20 cellular contexts compared by ENCODE assay signal in the genomic region with DNA sequence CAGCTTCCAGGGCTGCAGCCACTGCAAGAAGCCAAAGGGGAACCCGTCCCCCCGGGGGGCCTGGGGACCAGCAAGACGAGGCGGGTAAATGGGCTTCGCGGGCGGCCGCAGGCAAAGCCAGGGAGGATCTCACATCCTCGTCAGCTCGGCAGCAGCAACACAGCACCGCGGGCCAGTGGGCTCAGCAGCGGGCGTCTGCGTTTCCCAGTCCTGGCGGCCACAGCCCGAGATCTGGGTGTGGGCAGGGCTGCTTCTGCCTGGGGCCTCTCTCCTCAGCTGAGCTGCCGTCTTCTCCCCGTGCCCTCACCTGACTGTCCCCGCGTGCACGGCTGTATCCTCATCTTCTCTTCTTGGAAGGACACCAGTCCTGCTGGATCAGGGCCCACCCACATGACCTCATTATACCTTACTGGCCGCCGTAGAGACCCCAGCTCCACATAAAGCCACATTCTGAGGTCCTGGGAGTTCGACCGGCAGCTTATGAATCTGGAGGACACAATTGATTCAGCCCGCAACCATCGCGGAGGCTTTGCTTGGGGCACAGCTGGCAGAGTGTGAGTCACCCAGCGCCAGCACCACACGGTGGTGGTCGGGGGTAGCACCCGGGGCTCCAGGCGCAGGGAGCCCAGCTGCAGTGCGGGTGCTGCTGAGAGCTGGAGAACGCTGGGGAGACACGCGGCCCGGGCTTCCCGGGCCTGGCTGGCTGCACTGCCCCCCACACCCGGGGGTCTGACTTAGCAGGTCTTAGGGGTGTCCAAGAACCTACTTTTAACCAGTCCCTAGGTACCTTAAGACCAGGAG.
DNase-seq lines count a peak whose midpoint lies in the region; ATAC-seq, FAIRE-seq and TF ChIP-seq lines count a peak whose summit lies in the region.
"Had no signal": no experiment of that assay in that cellular context is flagged by ENCODE, and none has a peak within 500 bp of the region (broad histone marks: within the 10 kb centered on the region; RNA-seq: fewer than 3 reads in every experiment).

No MANE protein-coding gene starts in this region.

- WGBS in mesendoderm (ENCODE audit: extremely low coverage, insufficient coverage, low lambda C conversion rate), result no CpG with 5 or more reads among the region's 41 CpGs

- no peak for ATAC-seq in natural killer cell
- no peak for ATAC-seq in natural killer cell treated with Interleukin-12 subunit alpha and Interleukin-12 subunit beta and Interleukin-15 and Interleukin-18, amount 100 ng/mL, for 72 hours
- no peak for ATAC-seq in GM21723 (IDR thresholded peaks at IDR 0.05; ENCODE audit: unreplicated experiment)
- no peak for ATAC-seq in GM18498 (IDR thresholded peaks at IDR 0.05; ENCODE audit: unreplicated experiment)

- H3K27ac Mint-ChIP-seq in natural killer cell (no peak overlapping the region), endothelial cell (ENCODE audit: unreplicated experiment) (no peak overlapping the region)
- no peak overlapping the region for H3K27ac Mint-ChIP-seq in natural killer cell treated with Interleukin-12 subunit alpha and Interleukin-12 subunit beta and Interleukin-15 and Interleukin-18, amount 100 ng/mL, for 72 hours

- H3K4me1 Mint-ChIP-seq in natural killer cell (peaks cover 0 to 4% of the 10 kb centered on the region in 2 donors), endothelial cell (ENCODE audit: unreplicated experiment) (no peaks in the 10 kb centered on the region)
- H3K4me1 Mint-ChIP-seq in natural killer cell treated with Interleukin-12 subunit alpha and Interleukin-12 subunit beta and Interleukin-15 and Interleukin-18, amount 100 ng/mL, for 72 hours (ENCODE audit: low read depth in 2 of 2), result peaks cover 0 to 7% of the 10 kb centered on the region in 2 donors

- H3K36me3 Mint-ChIP-seq in natural killer cell (no peaks in the 10 kb centered on the region), endothelial cell (ENCODE audit: low read depth, unreplicated experiment) (peaks cover 8% of the 10 kb centered on the region)
- H3K36me3 Mint-ChIP-seq in natural killer cell treated with Interleukin-12 subunit alpha and Interleukin-12 subunit beta and Interleukin-15 and Interleukin-18, amount 100 ng/mL, for 72 hours, result no peaks in the 10 kb centered on the region

- H3K4me3 ChIP-seq in WERI-Rb-1 (ENCODE audit: low read depth, low read length) (no peak overlapping the region), mesendoderm (ENCODE audit: low read length) (no peak overlapping the region)
- H3K4me3 ChIP-seq: cardiac muscle cell had no signal

- H3K4me2 ChIP-seq in mesendoderm (ENCODE audit: low read length), result no peak overlapping the region
- H3K4me2 ChIP-seq: KMS-11 had no signal

- no peaks in the 10 kb centered on the region for H3K79me2 ChIP-seq in mesendoderm (ENCODE audit: control insufficient read depth, insufficient read depth, low read length)

- no peak overlapping the region for H4K8ac ChIP-seq in mesendoderm (ENCODE audit: low read depth, low read length)

- no peak overlapping the region for H3K23ac ChIP-seq in mesendoderm (ENCODE audit: low read length)

- H3K36me3 ChIP-seq in WERI-Rb-1 (no peaks in the 10 kb centered on the region), mesendoderm (ENCODE audit: control insufficient read depth, insufficient read depth, low read length) (no peaks in the 10 kb centered on the region)
- H3K36me3 ChIP-seq: cardiac muscle cell had no signal

- no peak for TF ChIP-seq CTCF in natural killer cell (IDR thresholded peaks at IDR 0.05)
- peak; percentile 32; the same call in 1 of the 2 replicates for TF ChIP-seq CTCF in WERI-Rb-1 (IDR thresholded peaks at IDR 0.05; ENCODE audit: low read depth, low read length)
- no peak for TF ChIP-seq CTCF in endothelial cell (IDR thresholded peaks at IDR 0.05; ENCODE audit: unreplicated experiment)

- H3K79me1 ChIP-seq in mesendoderm (ENCODE audit: low read length), result no peaks in the 10 kb centered on the region

- H3K4me1 ChIP-seq in mesendoderm (ENCODE audit: control insufficient read depth, low read depth, low read length), result peaks cover 6% of the 10 kb centered on the region
- H3K4me1 ChIP-seq: foreskin keratinocyte had no signal

- H3K27me3 ChIP-seq in WERI-Rb-1 (ENCODE audit: insufficient read depth, low read depth, severe bottlenecking) (peaks cover 48% of the 10 kb centered on the region), mesendoderm (ENCODE audit: insufficient read depth, low read length, poor library complexity) (no peaks in the 10 kb centered on the region)

- H3K56ac ChIP-seq in mesendoderm (ENCODE audit: low read length), result no peak overlapping the region

- no peak overlapping the region for H3K27ac ChIP-seq in WERI-Rb-1
- no peak overlapping the region for H3K27ac ChIP-seq in mesendoderm (ENCODE audit: low read depth, low read length)
- H3K27ac ChIP-seq: C4-2B, cardiac muscle cell, foreskin keratinocyte, HL-60, KMS-11 had no signal

- no peak for FAIRE-seq in H54 (lab: Jason Lieb, UNC)
- FAIRE-seq: GM18507 had no signal

- DNase-seq in natural killer cell (no peak), WERI-Rb-1 (no peak), mesendoderm (peak; percentile 19), endothelial cell (ENCODE audit: low spot score) (no peak), H54 (ENCODE audit: insufficient read length, low spot score) (no peak)
- no peak for DNase-seq in natural killer cell treated with Interleukin-12 subunit alpha and Interleukin-12 subunit beta and Interleukin-15 and Interleukin-18, amount 100 ng/mL, for 72 hours (ENCODE audit: low spot score)
- DNase-seq: activated naive CD4-positive, alpha-beta T cell; foreskin keratinocyte; GOT3; islet precursor cell; NCI-H1694; stimulated activated CD4-positive, alpha-beta T cell treated with anti-CD3 and anti-CD28 coated beads, Interleukin-4, amount 100 ng/mL, for 24 hours; T-helper 9 cell had no signal

- peaks cover 16 to 20% of the 10 kb centered on the region in 2 donors for H3K27me3 Mint-ChIP-seq in natural killer cell (ENCODE audit: low read depth in 2 of 2)
- H3K27me3 Mint-ChIP-seq in natural killer cell treated with Interleukin-12 subunit alpha and Interleukin-12 subunit beta and Interleukin-15 and Interleukin-18, amount 100 ng/mL, for 72 hours, result peaks cover 0 to 23% of the 10 kb centered on the region in 2 donors
- peaks cover 4% of the 10 kb centered on the region for H3K27me3 Mint-ChIP-seq in endothelial cell (ENCODE audit: unreplicated experiment)

- H4K5ac ChIP-seq in mesendoderm (ENCODE audit: low read length), result no peak overlapping the region

- no peak overlapping the region for H3K9ac ChIP-seq in mesendoderm (ENCODE audit: low read length)
- H3K9ac ChIP-seq: KMS-11 had no signal

- peak overlapping the region; percentile 86 for H3K4me3 Mint-ChIP-seq in natural killer cell
- no peak overlapping the region for H3K4me3 Mint-ChIP-seq in natural killer cell treated with Interleukin-12 subunit alpha and Interleukin-12 subunit beta and Interleukin-15 and Interleukin-18, amount 100 ng/mL, for 72 hours
- no peak overlapping the region for H3K4me3 Mint-ChIP-seq in endothelial cell (ENCODE audit: unreplicated experiment)

- H3K9me3 Mint-ChIP-seq in natural killer cell (peaks cover 2 to 4% of the 10 kb centered on the region in 2 donors), endothelial cell (ENCODE audit: unreplicated experiment) (no peaks in the 10 kb centered on the region)
- peaks cover 4% of the 10 kb centered on the region for H3K9me3 Mint-ChIP-seq in natural killer cell treated with Interleukin-12 subunit alpha and Interleukin-12 subunit beta and Interleukin-15 and Interleukin-18, amount 100 ng/mL, for 72 hours

- intact Hi-C loops in natural killer cell (cut with micrococcal nuclease), result loop anchor here (5.0 kb wide), 1 partner anchor 433 kb away; no protein-coding TSS in a partner anchor

- H2BK15ac ChIP-seq in mesendoderm (replicated peaks; ENCODE audit: low read depth), result no peak overlapping the region

- peaks cover 15% of the 10 kb centered on the region for H3K9me3 ChIP-seq in WERI-Rb-1 (ENCODE audit: severe bottlenecking)

- H2AK5ac ChIP-seq in mesendoderm (ENCODE audit: low read length), result no peak overlapping the region

- H2BK120ac ChIP-seq in mesendoderm (ENCODE audit: low read depth, low read length), result no peak overlapping the region

- no peak for TF ChIP-seq POLR2A in H54 (IDR thresholded peaks at IDR 0.05; ENCODE audit: low read depth, low read length)

- no peak overlapping the region for H2BK5ac ChIP-seq in mesendoderm (ENCODE audit: low read length)

- H3K18ac ChIP-seq in mesendoderm (ENCODE audit: low read length), result no peak overlapping the region

- H3K4ac ChIP-seq in mesendoderm (ENCODE audit: low read depth, low read length), result no peak overlapping the region
